Comparison of ENCODE assay signal across 1 cellular context in genomic region chr4:171186700-171187099, GRCh38.
TF ChIP-seq lines count a peak whose summit lies in the region.

No MANE protein-coding gene starts in this region.

TF ChIP-seq in GM12878, 131 proteins besides CTCF, POLR2A, EP300 and RAD21 (continued from another document):
- TF ChIP-seq ZNF592 (IDR thresholded peaks at IDR 0.05) = no peak
- TF ChIP-seq JUND (IDR thresholded peaks at IDR 0.05; ENCODE audit: low read depth, low read length) = no peak
- no peak for TF ChIP-seq HDGF (IDR thresholded peaks at IDR 0.05)
- no peak for TF ChIP-seq PRDM15 (CRISPR knock-in tag; IDR thresholded peaks at IDR 0.05)
- TF ChIP-seq CEBPZ (IDR thresholded peaks at IDR 0.05; ENCODE audit: low read depth, low read length) = no peak
- TF ChIP-seq RELA (IDR thresholded peaks at IDR 0.05; ENCODE audit: borderline replicate concordance, partially characterized antibody) = no peak
- no peak for TF ChIP-seq SUZ12 (IDR thresholded peaks at IDR 0.05; ENCODE audit: unreplicated experiment)
- TF ChIP-seq USF1 (IDR thresholded peaks at IDR 0.05; ENCODE audit: borderline replicate concordance, extremely low read length, insufficient read depth, low read depth, low read length) = no peak
- TF ChIP-seq NFXL1 (IDR thresholded peaks at IDR 0.05; ENCODE audit: borderline replicate concordance) = no peak
- no peak for TF ChIP-seq TARDBP (IDR thresholded peaks at IDR 0.05; ENCODE audit: borderline replicate concordance)
- no peak for TF ChIP-seq IRF4 (IDR thresholded peaks at IDR 0.05; ENCODE audit: low read depth, low read length)
- no peak for TF ChIP-seq WRNIP1 (IDR thresholded peaks at IDR 0.05; ENCODE audit: borderline replicate concordance, low read depth, low read length)
- TF ChIP-seq NKRF (conservative IDR thresholded peaks at IDR 0.05) = no peak
